Comparison of ENCODE assay signal across 16 cellular contexts in the genomic region with DNA sequence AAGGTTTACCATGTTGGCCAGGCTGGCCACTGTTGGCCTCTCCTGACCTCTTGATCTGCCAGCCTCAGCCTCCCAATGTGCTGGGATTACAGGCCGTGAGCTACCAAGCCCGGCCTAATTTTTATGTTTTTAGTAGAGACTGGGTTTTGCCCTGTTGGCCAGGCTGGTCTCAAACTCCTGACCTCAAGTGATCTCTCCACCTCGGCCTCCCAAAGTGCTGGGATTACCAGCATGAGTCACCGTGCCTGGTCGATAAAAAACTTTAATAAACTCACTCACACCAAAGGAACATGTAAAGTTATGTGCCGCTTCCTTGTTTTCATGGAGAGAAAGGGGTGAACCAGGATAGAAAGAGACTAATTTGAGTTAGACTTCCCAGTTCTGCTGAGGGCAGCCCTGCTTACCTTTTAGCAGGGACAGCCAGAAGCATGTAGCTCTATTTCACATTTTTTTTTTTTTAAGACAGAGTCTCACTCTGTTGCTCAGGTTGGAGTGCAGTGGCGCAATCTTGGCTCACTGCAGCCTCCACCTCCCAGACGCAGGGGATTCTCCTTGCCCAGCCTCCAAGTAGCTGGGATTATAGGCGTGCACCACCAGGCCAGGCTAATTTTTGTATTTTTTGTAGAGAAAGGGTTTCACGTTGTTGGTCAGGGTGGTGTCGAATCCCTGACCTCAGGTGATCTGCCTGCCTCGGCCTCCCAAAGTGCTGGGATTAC. TPM values are rescaled to one million over a fixed set of nuclear protein-coding genes. Genes with fewer than 3 reads are reported as not detected.
DNase-seq lines count a peak whose midpoint lies in the region; ATAC-seq and TF ChIP-seq lines count a peak whose summit lies in the region.
"Had no signal": no experiment of that assay in that cellular context is flagged by ENCODE, and none has a peak within 500 bp of the region (broad histone marks: within the 10 kb centered on the region; RNA-seq: fewer than 3 reads in every experiment).

No MANE protein-coding gene starts in this region.

- no peak for TF ChIP-seq CTCF in NB4 (IDR thresholded peaks at IDR 0.05; ENCODE audit: low read depth, low read length)
- TF ChIP-seq CTCF in fibroblast of mammary gland (conservative IDR thresholded peaks at IDR 0.05; ENCODE audit: control insufficient read depth, insufficient read depth, low read depth, low read length) = no peak
- no peak for TF ChIP-seq CTCF in osteocyte (IDR thresholded peaks at IDR 0.05)

- ATAC-seq in GM18502 (IDR thresholded peaks at IDR 0.05; ENCODE audit: poor library complexity, unreplicated experiment) (no peak), HG03139 (IDR thresholded peaks at IDR 0.05; ENCODE audit: unreplicated experiment) (no peak)
- ATAC-seq: body of pancreas had no signal

- H3K4me3 ChIP-seq in NB4 (ENCODE audit: low read depth, low read length) = no peak overlapping the region
- H3K4me3 ChIP-seq in fibroblast of mammary gland (ENCODE audit: control insufficient read depth, low read depth, low read length) = no peak overlapping the region
- H3K4me3 ChIP-seq: body of pancreas, esophagus squamous epithelium had no signal

- no peaks in the 10 kb centered on the region for H3K27me3 Mint-ChIP-seq in osteocyte (ENCODE audit: unreplicated experiment)

- H3K36me3 Mint-ChIP-seq in osteocyte (ENCODE audit: unreplicated experiment) = peaks cover 36% of the 10 kb centered on the region

- H3K4me3 Mint-ChIP-seq in osteocyte (ENCODE audit: unreplicated experiment) = no peak overlapping the region

- DNase-seq in H4 (ENCODE audit: low spot score) (peak; percentile 22), NB4 (ENCODE audit: low read depth) (peak; percentile 48), fibroblast of mammary gland (ENCODE audit: low read depth) (peak; percentile 52), osteocyte (ENCODE audit: extremely low spot score, unreplicated experiment) (peak; percentile 27), NCI-H510A treated with DMSO at 0.1 percent for 48 hours (lab: John Stamatoyannopoulos, UW) (no peak)
- no peak for DNase-seq in activated CD8-positive, alpha-beta memory T cell treated with anti-CD3 and anti-CD28 coated beads for 24 hours
- DNase-seq: activated naive CD4-positive, alpha-beta T cell treated with anti-CD3 and anti-CD28 coated beads, Interleukin-2, amount 50 U/mL, for 16 hours; AML-193; body of pancreas; cortex of kidney; esophagus squamous epithelium; NK-92 treated with Interleukin-12 subunit alpha and Interleukin-12 subunit beta, amount 100 ng/mL, for 24 hours; Right ventricle myocardium superior; stimulated activated CD4-positive, alpha-beta T cell treated with anti-CD3 and anti-CD28 coated beads, Interleukin-15, amount 100 ng/mL, for 24 hours had no signal

- no peak for TF ChIP-seq POLR2A in NB4 (IDR thresholded peaks at IDR 0.05; ENCODE audit: extremely low read depth, insufficient read length)

- H3K9me3 Mint-ChIP-seq in osteocyte (ENCODE audit: unreplicated experiment) = no peaks in the 10 kb centered on the region

- H3K27ac Mint-ChIP-seq in osteocyte (ENCODE audit: unreplicated experiment) = no peak overlapping the region

- H3K4me1 Mint-ChIP-seq in osteocyte (ENCODE audit: unreplicated experiment) = peaks cover 4% of the 10 kb centered on the region

RNA-seq across cellular contexts. Expression of gene HAUS6, which starts 11.4 kb away (rescaled TPM):
- 16.5 and 17.3 TPM in 2 replicates for total RNA-seq in H4 (2014; rRNA removed; shearing (Covaris generic))
- 8.6 and 9.5 TPM in 2 replicates for total RNA-seq in osteocyte

RNA-seq across cellular contexts. Expression of gene PLIN2, which starts 13.2 kb away (rescaled TPM):
- 24.4 and 24.9 TPM in 2 replicates for total RNA-seq in H4 (2014; rRNA removed; shearing (Covaris generic))
- total RNA-seq in osteocyte = 47.0 and 48.5 TPM in 2 replicates

Comparison
In these comparisons a context has a peak if more than half of its experiments do, and no peak if none do; other contexts are left out.
1. DNase-seq: peak in H4 (single experiment), NB4 (single experiment), fibroblast of mammary gland (single experiment) and osteocyte (single experiment); none in NCI-H510A treated with DMSO at 0.1 percent for 48 hours (single experiment) and activated CD8-positive, alpha-beta memory T cell treated with anti-CD3 and anti-CD28 coated beads for 24 hours (single experiment).